Comparison of ENCODE assay signal across 1 cellular context in the genomic region with DNA sequence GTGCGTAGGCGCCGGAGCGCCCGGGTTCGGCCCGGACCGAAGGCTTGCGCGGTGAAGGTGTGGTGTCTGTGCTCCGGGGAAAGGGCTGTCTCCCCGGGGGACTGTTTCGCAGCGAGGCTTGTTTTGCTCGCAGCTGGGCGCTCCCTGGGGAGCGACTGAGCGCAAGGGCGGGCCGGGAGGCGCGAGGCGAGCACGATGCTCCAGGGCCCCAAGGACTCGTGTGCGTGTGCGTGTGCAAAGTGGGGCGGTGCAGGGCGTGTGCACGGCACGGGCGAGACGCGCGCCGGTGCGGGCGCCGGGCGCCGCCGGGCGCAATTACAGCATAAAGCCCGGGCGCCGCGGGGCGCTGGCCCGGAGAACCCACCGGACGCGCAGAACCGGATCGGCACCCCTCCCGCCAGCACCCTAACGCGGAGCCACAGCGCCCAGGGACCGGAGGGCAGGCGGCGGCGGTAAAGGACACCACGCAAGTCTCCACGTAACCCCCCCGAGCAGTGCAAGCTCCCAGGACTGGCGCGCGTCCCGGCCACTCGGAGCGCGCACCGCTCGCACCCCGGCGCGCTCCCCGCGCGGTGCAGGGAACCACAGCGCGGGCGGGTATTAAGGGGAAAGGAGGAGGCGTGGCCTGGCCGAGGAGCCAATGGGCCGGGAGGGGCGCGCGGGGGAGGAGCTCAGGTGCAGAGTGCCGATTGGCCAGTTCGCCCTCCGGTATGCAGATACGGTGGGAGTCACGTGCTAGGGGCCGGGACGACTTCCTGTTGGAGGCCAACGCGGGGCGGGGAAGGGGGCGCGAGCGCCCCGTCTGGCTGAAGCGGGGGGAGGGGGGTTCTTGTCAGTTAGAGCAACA.
TF ChIP-seq lines count a peak whose summit lies in the region.

A gene with protein sequence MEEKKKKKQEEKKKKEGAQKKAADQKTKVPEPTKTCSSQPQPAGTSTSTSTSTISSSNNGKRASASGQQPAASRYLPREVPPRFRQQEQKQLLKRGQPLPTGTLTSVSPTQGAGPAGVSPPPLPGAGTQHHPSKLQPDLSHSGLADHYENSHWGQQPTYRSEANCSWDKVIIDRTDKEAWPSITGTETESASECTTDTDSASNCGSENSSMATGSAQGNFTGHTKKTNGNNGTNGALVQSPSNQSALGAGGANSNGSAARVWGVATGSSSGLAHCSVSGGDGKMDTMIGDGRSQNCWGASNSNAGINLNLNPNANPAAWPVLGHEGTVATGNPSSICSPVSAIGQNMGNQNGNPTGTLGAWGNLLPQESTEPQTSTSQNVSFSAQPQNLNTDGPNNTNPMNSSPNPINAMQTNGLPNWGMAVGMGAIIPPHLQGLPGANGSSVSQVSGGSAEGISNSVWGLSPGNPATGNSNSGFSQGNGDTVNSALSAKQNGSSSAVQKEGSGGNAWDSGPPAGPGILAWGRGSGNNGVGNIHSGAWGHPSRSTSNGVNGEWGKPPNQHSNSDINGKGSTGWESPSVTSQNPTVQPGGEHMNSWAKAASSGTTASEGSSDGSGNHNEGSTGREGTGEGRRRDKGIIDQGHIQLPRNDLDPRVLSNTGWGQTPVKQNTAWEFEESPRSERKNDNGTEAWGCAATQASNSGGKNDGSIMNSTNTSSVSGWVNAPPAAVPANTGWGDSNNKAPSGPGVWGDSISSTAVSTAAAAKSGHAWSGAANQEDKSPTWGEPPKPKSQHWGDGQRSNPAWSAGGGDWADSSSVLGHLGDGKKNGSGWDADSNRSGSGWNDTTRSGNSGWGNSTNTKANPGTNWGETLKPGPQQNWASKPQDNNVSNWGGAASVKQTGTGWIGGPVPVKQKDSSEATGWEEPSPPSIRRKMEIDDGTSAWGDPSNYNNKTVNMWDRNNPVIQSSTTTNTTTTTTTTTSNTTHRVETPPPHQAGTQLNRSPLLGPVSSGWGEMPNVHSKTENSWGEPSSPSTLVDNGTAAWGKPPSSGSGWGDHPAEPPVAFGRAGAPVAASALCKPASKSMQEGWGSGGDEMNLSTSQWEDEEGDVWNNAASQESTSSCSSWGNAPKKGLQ (N-terminal part only) (plus strand): TSS at position 835 of the 847 bp plus-strand sequence. CDS start 45,504 bp downstream, outside the sequence.

TF ChIP-seq in HepG2, 621 proteins besides CTCF, POLR2A, EP300 and RAD21 (continued from another document and continues in another):
- TF ChIP-seq, protein P1, sequence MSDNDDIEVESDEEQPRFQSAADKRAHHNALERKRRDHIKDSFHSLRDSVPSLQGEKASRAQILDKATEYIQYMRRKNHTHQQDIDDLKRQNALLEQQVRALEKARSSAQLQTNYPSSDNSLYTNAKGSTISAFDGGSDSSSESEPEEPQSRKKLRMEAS (IDR thresholded peaks at IDR 0.05): peak; percentile 94
- TF ChIP-seq GATA4 (IDR thresholded peaks at IDR 0.05; ENCODE audit: borderline replicate concordance, low read depth) (peak; percentile 98), ZMAT3 (CRISPR knock-in tag; conservative IDR thresholded peaks at IDR 0.05) (peak; percentile 67; the same call in 1 of the 2 replicates), TCF7L2 (IDR thresholded peaks at IDR 0.05; ENCODE audit: low read depth, low read length) (no peak), HOXD1 (CRISPR knock-in tag; IDR thresholded peaks at IDR 0.05) (0 out of 2 replicates have a peak, but pooled peaks have one; percentile 72), ZNF460 (CRISPR knock-in tag; IDR thresholded peaks at IDR 0.05; ENCODE audit: borderline replicate concordance) (peak; percentile 13; the same call in 1 of the 2 replicates), ZNF644 (CRISPR knock-in tag; IDR thresholded peaks at IDR 0.05; ENCODE audit: low read depth) (no peak), ZNF431 (CRISPR knock-in tag; IDR thresholded peaks at IDR 0.05; ENCODE audit: borderline replicate concordance, low read depth) (no peak; the same call in 1 of the 2 replicates), ARNT (IDR thresholded peaks at IDR 0.05) (no peak), SAFB2 (CRISPR knock-in tag; IDR thresholded peaks at IDR 0.05; ENCODE audit: borderline replicate concordance, low read depth) (peak; percentile 94), ZFP36L1 (CRISPR knock-in tag; IDR thresholded peaks at IDR 0.05) (no peak; the same call in 1 of the 2 replicates), RFX1 (IDR thresholded peaks at IDR 0.05) (no peak), RNF2 (conservative IDR thresholded peaks at IDR 0.05; ENCODE audit: low read depth) (peak; percentile 98), SOX13 (IDR thresholded peaks at IDR 0.05) (peak; percentile 74; the same call in 1 of the 2 replicates), SOX13 (CRISPR knock-in tag; conservative IDR thresholded peaks at IDR 0.05 in 1 of 2, IDR thresholded peaks at IDR 0.05 in 1 of 2) (peak in 1 of 2 experiments; percentile 29; a peak in 1 of 4 replicates), ZBTB1 (CRISPR knock-in tag; IDR thresholded peaks at IDR 0.05; ENCODE audit: borderline replicate concordance) (no peak), ZSCAN30 (CRISPR knock-in tag; IDR thresholded peaks at IDR 0.05) (no peak), ZNF256 (CRISPR knock-in tag; conservative IDR thresholded peaks at IDR 0.05) (peak; percentile 82), ZNF563 (CRISPR knock-in tag; IDR thresholded peaks at IDR 0.05) (peak; percentile 85; the same call in 1 of the 2 replicates), NFIB (CRISPR knock-in tag; IDR thresholded peaks at IDR 0.05; ENCODE audit: borderline replicate concordance) (no peak), ZNF34 (CRISPR knock-in tag; IDR thresholded peaks at IDR 0.05; ENCODE audit: borderline replicate concordance) (no peak), ZNF101 (CRISPR knock-in tag; IDR thresholded peaks at IDR 0.05; ENCODE audit: borderline replicate concordance, low read depth) (peak; percentile 93; the same call in 1 of the 2 replicates), HNRNPUL1 (IDR thresholded peaks at IDR 0.05; ENCODE audit: low read depth, low read length) (peak; percentile 93; the same call in 1 of the 2 replicates), SRY (CRISPR knock-in tag; IDR thresholded peaks at IDR 0.05) (peak; percentile 95; the same call in 1 of the 2 replicates), ZNF746 (CRISPR knock-in tag; IDR thresholded peaks at IDR 0.05) (peak; percentile 59), ZNF30 (CRISPR knock-in tag; IDR thresholded peaks at IDR 0.05) (no peak), ZNF326 (CRISPR knock-in tag; IDR thresholded peaks at IDR 0.05; ENCODE audit: borderline replicate concordance) (no peak), ZNF839 (CRISPR knock-in tag; IDR thresholded peaks at IDR 0.05; ENCODE audit: borderline replicate concordance) (peak; percentile 94), ZNF850 (CRISPR knock-in tag; conservative IDR thresholded peaks at IDR 0.05) (no peak), ZNF557 (CRISPR knock-in tag; IDR thresholded peaks at IDR 0.05) (peak; percentile 76), MAFK (conservative IDR thresholded peaks at IDR 0.05 in 1 of 2, IDR thresholded peaks at IDR 0.05 in 1 of 2; ENCODE audit: low read length in 2 of 2) (no peak), HIVEP1 (CRISPR knock-in tag; IDR thresholded peaks at IDR 0.05) (peak; percentile 68), ZNF556 (CRISPR knock-in tag; IDR thresholded peaks at IDR 0.05; ENCODE audit: borderline replicate concordance) (peak; percentile 80)
- TF ChIP-seq, protein P2, sequence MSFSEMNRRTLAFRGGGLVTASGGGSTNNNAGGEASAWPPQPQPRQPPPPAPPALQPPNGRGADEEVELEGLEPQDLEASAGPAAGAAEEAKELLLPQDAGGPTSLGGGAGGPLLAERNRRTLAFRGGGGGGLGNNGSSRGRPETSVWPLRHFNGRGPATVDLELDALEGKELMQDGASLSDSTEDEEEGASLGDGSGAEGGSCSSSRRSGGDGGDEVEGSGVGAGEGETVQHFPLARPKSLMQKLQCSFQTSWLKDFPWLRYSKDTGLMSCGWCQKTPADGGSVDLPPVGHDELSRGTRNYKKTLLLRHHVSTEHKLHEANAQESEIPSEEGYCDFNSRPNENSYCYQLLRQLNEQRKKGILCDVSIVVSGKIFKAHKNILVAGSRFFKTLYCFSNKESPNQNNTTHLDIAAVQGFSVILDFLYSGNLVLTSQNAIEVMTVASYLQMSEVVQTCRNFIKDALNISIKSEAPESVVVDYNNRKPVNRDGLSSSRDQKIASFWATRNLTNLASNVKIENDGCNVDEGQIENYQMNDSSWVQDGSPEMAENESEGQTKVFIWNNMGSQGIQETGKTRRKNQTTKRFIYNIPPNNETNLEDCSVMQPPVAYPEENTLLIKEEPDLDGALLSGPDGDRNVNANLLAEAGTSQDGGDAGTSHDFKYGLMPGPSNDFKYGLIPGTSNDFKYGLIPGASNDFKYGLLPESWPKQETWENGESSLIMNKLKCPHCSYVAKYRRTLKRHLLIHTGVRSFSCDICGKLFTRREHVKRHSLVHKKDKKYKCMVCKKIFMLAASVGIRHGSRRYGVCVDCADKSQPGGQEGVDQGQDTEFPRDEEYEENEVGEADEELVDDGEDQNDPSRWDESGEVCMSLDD (CRISPR knock-in tag; IDR thresholded peaks at IDR 0.05; ENCODE audit: borderline replicate concordance): no peak; the same call in none of the 2 replicates
- TF ChIP-seq, protein P3, sequence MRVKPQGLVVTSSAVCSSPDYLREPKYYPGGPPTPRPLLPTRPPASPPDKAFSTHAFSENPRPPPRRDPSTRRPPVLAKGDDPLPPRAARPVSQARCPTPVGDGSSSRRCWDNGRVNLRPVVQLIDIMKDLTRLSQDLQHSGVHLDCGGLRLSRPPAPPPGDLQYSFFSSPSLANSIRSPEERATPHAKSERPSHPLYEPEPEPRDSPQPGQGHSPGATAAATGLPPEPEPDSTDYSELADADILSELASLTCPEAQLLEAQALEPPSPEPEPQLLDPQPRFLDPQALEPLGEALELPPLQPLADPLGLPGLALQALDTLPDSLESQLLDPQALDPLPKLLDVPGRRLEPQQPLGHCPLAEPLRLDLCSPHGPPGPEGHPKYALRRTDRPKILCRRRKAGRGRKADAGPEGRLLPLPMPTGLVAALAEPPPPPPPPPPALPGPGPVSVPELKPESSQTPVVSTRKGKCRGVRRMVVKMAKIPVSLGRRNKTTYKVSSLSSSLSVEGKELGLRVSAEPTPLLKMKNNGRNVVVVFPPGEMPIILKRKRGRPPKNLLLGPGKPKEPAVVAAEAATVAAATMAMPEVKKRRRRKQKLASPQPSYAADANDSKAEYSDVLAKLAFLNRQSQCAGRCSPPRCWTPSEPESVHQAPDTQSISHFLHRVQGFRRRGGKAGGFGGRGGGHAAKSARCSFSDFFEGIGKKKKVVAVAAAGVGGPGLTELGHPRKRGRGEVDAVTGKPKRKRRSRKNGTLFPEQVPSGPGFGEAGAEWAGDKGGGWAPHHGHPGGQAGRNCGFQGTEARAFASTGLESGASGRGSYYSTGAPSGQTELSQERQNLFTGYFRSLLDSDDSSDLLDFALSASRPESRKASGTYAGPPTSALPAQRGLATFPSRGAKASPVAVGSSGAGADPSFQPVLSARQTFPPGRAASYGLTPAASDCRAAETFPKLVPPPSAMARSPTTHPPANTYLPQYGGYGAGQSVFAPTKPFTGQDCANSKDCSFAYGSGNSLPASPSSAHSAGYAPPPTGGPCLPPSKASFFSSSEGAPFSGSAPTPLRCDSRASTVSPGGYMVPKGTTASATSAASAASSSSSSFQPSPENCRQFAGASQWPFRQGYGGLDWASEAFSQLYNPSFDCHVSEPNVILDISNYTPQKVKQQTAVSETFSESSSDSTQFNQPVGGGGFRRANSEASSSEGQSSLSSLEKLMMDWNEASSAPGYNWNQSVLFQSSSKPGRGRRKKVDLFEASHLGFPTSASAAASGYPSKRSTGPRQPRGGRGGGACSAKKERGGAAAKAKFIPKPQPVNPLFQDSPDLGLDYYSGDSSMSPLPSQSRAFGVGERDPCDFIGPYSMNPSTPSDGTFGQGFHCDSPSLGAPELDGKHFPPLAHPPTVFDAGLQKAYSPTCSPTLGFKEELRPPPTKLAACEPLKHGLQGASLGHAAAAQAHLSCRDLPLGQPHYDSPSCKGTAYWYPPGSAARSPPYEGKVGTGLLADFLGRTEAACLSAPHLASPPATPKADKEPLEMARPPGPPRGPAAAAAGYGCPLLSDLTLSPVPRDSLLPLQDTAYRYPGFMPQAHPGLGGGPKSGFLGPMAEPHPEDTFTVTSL (CRISPR knock-in tag; IDR thresholded peaks at IDR 0.05; ENCODE audit: borderline replicate concordance): peak; percentile 46; the same call in 1 of the 2 replicates
- TF ChIP-seq, protein P4, sequence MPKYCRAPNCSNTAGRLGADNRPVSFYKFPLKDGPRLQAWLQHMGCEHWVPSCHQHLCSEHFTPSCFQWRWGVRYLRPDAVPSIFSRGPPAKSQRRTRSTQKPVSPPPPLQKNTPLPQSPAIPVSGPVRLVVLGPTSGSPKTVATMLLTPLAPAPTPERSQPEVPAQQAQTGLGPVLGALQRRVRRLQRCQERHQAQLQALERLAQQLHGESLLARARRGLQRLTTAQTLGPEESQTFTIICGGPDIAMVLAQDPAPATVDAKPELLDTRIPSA (CRISPR knock-in tag; IDR thresholded peaks at IDR 0.05; ENCODE audit: borderline replicate concordance): no peak; the same call in 1 of the 2 replicates
- TF ChIP-seq, protein P5, sequence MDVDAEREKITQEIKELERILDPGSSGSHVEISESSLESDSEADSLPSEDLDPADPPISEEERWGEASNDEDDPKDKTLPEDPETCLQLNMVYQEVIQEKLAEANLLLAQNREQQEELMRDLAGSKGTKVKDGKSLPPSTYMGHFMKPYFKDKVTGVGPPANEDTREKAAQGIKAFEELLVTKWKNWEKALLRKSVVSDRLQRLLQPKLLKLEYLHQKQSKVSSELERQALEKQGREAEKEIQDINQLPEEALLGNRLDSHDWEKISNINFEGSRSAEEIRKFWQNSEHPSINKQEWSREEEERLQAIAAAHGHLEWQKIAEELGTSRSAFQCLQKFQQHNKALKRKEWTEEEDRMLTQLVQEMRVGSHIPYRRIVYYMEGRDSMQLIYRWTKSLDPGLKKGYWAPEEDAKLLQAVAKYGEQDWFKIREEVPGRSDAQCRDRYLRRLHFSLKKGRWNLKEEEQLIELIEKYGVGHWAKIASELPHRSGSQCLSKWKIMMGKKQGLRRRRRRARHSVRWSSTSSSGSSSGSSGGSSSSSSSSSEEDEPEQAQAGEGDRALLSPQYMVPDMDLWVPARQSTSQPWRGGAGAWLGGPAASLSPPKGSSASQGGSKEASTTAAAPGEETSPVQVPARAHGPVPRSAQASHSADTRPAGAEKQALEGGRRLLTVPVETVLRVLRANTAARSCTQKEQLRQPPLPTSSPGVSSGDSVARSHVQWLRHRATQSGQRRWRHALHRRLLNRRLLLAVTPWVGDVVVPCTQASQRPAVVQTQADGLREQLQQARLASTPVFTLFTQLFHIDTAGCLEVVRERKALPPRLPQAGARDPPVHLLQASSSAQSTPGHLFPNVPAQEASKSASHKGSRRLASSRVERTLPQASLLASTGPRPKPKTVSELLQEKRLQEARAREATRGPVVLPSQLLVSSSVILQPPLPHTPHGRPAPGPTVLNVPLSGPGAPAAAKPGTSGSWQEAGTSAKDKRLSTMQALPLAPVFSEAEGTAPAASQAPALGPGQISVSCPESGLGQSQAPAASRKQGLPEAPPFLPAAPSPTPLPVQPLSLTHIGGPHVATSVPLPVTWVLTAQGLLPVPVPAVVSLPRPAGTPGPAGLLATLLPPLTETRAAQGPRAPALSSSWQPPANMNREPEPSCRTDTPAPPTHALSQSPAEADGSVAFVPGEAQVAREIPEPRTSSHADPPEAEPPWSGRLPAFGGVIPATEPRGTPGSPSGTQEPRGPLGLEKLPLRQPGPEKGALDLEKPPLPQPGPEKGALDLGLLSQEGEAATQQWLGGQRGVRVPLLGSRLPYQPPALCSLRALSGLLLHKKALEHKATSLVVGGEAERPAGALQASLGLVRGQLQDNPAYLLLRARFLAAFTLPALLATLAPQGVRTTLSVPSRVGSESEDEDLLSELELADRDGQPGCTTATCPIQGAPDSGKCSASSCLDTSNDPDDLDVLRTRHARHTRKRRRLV (CRISPR knock-in tag; IDR thresholded peaks at IDR 0.05): peak; percentile 95
- TF ChIP-seq, protein P6, sequence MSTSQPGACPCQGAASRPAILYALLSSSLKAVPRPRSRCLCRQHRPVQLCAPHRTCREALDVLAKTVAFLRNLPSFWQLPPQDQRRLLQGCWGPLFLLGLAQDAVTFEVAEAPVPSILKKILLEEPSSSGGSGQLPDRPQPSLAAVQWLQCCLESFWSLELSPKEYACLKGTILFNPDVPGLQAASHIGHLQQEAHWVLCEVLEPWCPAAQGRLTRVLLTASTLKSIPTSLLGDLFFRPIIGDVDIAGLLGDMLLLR (CRISPR knock-in tag; IDR thresholded peaks at IDR 0.05): peak; percentile 16; the same call in 1 of the 2 replicates
